Comparison of ENCODE assay signal across 8 cellular contexts in genomic region chr19:35775298-35776101, GRCh38. TPM values are rescaled to one million over a fixed set of nuclear protein-coding genes. Genes with fewer than 3 reads are reported as not detected.
DNase-seq lines count a peak whose midpoint lies in the region; ATAC-seq and TF ChIP-seq lines count a peak whose summit lies in the region.

Gene ARHGAP33 (plus strand): TSS chr19:35775564. CDS start chr19:35775659, 95 bp downstream.

- H3K27me3 Mint-ChIP-seq in endothelial cell (ENCODE audit: unreplicated experiment) (peaks cover 16% of the 10 kb centered on the region), mesothelial cell of epicardium (ENCODE audit: low read depth) (no peaks in the 10 kb centered on the region)

- H3F3A ChIP-seq in OCI-LY1 (ENCODE audit: insufficient read depth, low read length): no peaks in the 10 kb centered on the region

- DNase-seq in DMS 273 (lab: John Stamatoyannopoulos, UW; ENCODE audit: unreplicated experiment) (peak; percentile 100), HuH-7 (ENCODE audit: low spot score) (peak; percentile 99), endothelial cell (ENCODE audit: low spot score) (peak; percentile 98), mesothelial cell of epicardium (ENCODE audit: low spot score in 2 of 2, unreplicated experiment in 2 of 2) (peak; percentile 100)
- DNase-seq in activated CD8-positive, alpha-beta memory T cell treated with anti-CD3 and anti-CD28 coated beads, Interleukin-2, amount 50 U/mL, for 24 hours (ENCODE audit: extremely low read depth): peak; percentile 97
- peak; percentile 93 to 97 for DNase-seq in stimulated activated CD8-positive, alpha-beta memory T cell treated with anti-CD3 and anti-CD28 coated beads, Interleukin-15, amount 100 ng/mL, for 4 hours (ENCODE audit: low read depth in 2 of 2)

- H3K9me3 Mint-ChIP-seq in endothelial cell (ENCODE audit: unreplicated experiment): no peaks in the 10 kb centered on the region
- H3K9me3 Mint-ChIP-seq in mesothelial cell of epicardium: no peaks in the 10 kb centered on the region

- peaks cover 5% of the 10 kb centered on the region for H3K36me3 Mint-ChIP-seq in endothelial cell (ENCODE audit: low read depth, unreplicated experiment)
- no peaks in the 10 kb centered on the region for H3K36me3 Mint-ChIP-seq in mesothelial cell of epicardium

- no peaks in the 10 kb centered on the region for H3K27me3 ChIP-seq in OCI-LY1 (ENCODE audit: insufficient read depth, low read length)

- H3K27ac ChIP-seq in OCI-LY1 (ENCODE audit: low read depth, low read length, poor library complexity, severe bottlenecking): no peak within 1 kb of the TSS

- H3K4me1 ChIP-seq in OCI-LY1 (ENCODE audit: insufficient read depth, low read length, severe bottlenecking): peaks cover 19% of the 10 kb centered on the region

- peak; percentile 85 for ATAC-seq in GM21526 (IDR thresholded peaks at IDR 0.05; ENCODE audit: low FRiP score, unreplicated experiment)

- H4K20me1 ChIP-seq in OCI-LY1 (ENCODE audit: insufficient read depth, low read length): no peaks in the 10 kb centered on the region

- H3K79me2 ChIP-seq in OCI-LY1 (ENCODE audit: insufficient read depth, low read length): no peaks in the 10 kb centered on the region

- H3K4me3 Mint-ChIP-seq in endothelial cell (ENCODE audit: unreplicated experiment) (peak within 1 kb of the TSS; percentile 88), mesothelial cell of epicardium (peak within 1 kb of the TSS; percentile 71)

- peak within 1 kb of the TSS; percentile 7 for H3K27ac Mint-ChIP-seq in endothelial cell (ENCODE audit: unreplicated experiment)
- peak within 1 kb of the TSS; percentile 21 for H3K27ac Mint-ChIP-seq in mesothelial cell of epicardium

- TF ChIP-seq CTCF in OCI-LY1 (IDR thresholded peaks at IDR 0.05; ENCODE audit: low read length): no peak
- TF ChIP-seq CTCF in endothelial cell (IDR thresholded peaks at IDR 0.05; ENCODE audit: unreplicated experiment): no peak
- TF ChIP-seq CTCF in mesothelial cell of epicardium (IDR thresholded peaks at IDR 0.05; ENCODE audit: unreplicated experiment): no peak

- peaks cover 3% of the 10 kb centered on the region; the same call in 1 of the 2 replicates for H3K36me3 ChIP-seq in OCI-LY1 (ENCODE audit: insufficient read depth, low read length)

- H3K9ac ChIP-seq in OCI-LY1 (ENCODE audit: low read length): peak within 1 kb of the TSS; percentile 78

- H3K4me2 ChIP-seq in OCI-LY1 (ENCODE audit: low read length): peak within 1 kb of the TSS; percentile 80

- no peaks in the 10 kb centered on the region for H3K9me3 ChIP-seq in OCI-LY1 (ENCODE audit: low read length)

- no peak within 1 kb of the TSS for H2AFZ ChIP-seq in OCI-LY1 (ENCODE audit: low read length)

- H3K4me3 ChIP-seq in OCI-LY1 (ENCODE audit: low read depth, low read length, poor library complexity, severe bottlenecking): peak within 1 kb of the TSS; percentile 80

- H3K9me2 ChIP-seq in OCI-LY1 (ENCODE audit: low read depth, low read length): no peaks in the 10 kb centered on the region

- H3K4me1 Mint-ChIP-seq in endothelial cell (ENCODE audit: unreplicated experiment) (peaks cover 13% of the 10 kb centered on the region), mesothelial cell of epicardium (peaks cover 19% of the 10 kb centered on the region)

RNA-seq across cellular contexts. Expression of gene ARHGAP33, which starts in this region (rescaled TPM):
- total RNA-seq in endothelial cell (ENCODE audit: unreplicated experiment) (8.5 TPM), mesothelial cell of epicardium (74.0 to 79.9 TPM (median 75.4 TPM) in 3 replicates)
